19 cellular contexts compared by ENCODE assay signal in the genomic region with DNA sequence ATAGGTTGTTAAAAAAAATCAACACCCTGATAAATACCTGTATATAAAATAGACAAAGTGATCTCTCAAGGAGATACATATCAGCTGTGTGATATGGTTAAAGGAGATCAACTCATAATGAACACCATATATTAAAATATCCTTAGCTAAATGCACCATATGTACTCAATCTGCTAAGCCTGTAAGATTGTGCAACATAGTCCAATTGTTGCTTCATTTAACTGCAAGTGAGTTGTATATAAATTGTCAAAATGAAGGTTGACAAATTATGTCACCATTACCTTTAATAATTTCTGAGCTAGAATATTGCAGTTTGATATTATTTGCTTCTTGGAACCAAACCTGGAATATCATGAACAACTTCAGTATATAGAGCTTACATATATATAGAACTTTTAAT.
A peak's percentile ranks its signal among the peaks of the same experiment; 100 is the strongest.
DNase-seq lines count a peak whose midpoint lies in the region; ATAC-seq and TF ChIP-seq lines count a peak whose summit lies in the region.
"Had no signal": no experiment of that assay in that cellular context is flagged by ENCODE, and none has a peak within 500 bp of the region (broad histone marks: within the 10 kb centered on the region; RNA-seq: fewer than 3 reads in every experiment).

No MANE protein-coding gene starts in this region.

- no peak overlapping the region for H2BK120ac ChIP-seq in IMR-90 (ENCODE audit: low read depth, low read length)

- no peak overlapping the region for H2BK5ac ChIP-seq in IMR-90 (ENCODE audit: low read depth, low read length, poor library complexity, severe bottlenecking)

- CTCF ChIA-PET in IMR-90 (lab: Yijun Ruan, JAX), result no interaction called here

- no peak overlapping the region for H2BK15ac ChIP-seq in IMR-90 (ENCODE audit: low read depth, low read length)

- no peak overlapping the region for H3K27ac ChIP-seq in IMR-90 (ENCODE audit: insufficient read depth, low read length)
- H3K27ac ChIP-seq: SK-N-MC had no signal

- H3K4me2 ChIP-seq in IMR-90 (ENCODE audit: low read depth, low read length), result no peak overlapping the region

- no peak overlapping the region for H3K27ac Mint-ChIP-seq in immature natural killer cell
- H3K27ac Mint-ChIP-seq: CD4-positive, CD25-positive, alpha-beta regulatory T cell had no signal

- no peak overlapping the region for H3K14ac ChIP-seq in IMR-90 (replicated peaks; ENCODE audit: low read depth, low read length)

- no peak for ATAC-seq in IMR-90 (ENCODE audit: low read depth)

- intact Hi-C loops in IMR-90 (cut with micrococcal nuclease), result no loop called here

- no peak overlapping the region for H4K5ac ChIP-seq in IMR-90 (ENCODE audit: low read depth, low read length)

- no peak overlapping the region for H3K9ac ChIP-seq in IMR-90 (ENCODE audit: low read depth, low read length)

- TF ChIP-seq RAD21 in IMR-90 (IDR thresholded peaks at IDR 0.05; ENCODE audit: low read length), result no peak

- H3K79me1 ChIP-seq in IMR-90 (ENCODE audit: low read depth in 1 of 2, low read length in 2 of 2), result no peaks in the 10 kb centered on the region

- no peaks in the 10 kb centered on the region for H3K27me3 ChIP-seq in IMR-90 (ENCODE audit: control insufficient read depth, insufficient read depth, low read length)

- H3K23ac ChIP-seq in IMR-90 (ENCODE audit: low read depth, low read length), result no peak overlapping the region

- H2AK5ac ChIP-seq in IMR-90 (ENCODE audit: low read depth, low read length), result no peak overlapping the region

- no peak overlapping the region for H3K56ac ChIP-seq in IMR-90 (ENCODE audit: extremely low read depth, insufficient read depth, low read length)

- H4K20me1 ChIP-seq in IMR-90 (ENCODE audit: insufficient read depth, low read length), result no peaks in the 10 kb centered on the region

- no peak overlapping the region for H2AFZ ChIP-seq in IMR-90 (replicated peaks; ENCODE audit: low read length, poor library complexity)

- POLR2A ChIA-PET in IMR-90 (lab: Charles Lee; ENCODE audit: unreplicated experiment), result no interaction called here

- H2BK20ac ChIP-seq in IMR-90 (ENCODE audit: low read depth, low read length), result no peak overlapping the region

- H3K4me1 Mint-ChIP-seq in immature natural killer cell, result no peaks in the 10 kb centered on the region
- H3K4me1 Mint-ChIP-seq: CD4-positive, CD25-positive, alpha-beta regulatory T cell had no signal

- in situ Hi-C loops in IMR-90 (cut with MboI; ENCODE audit: low sequenced_read_pairs), result no loop called here

- no peak overlapping the region for H3K4ac ChIP-seq in IMR-90 (ENCODE audit: low read depth, low read length)

- no peak overlapping the region for H4K8ac ChIP-seq in IMR-90 (ENCODE audit: low read depth in 2 of 2, low read length in 2 of 2)

- H2AK9ac ChIP-seq in IMR-90 (replicated peaks; ENCODE audit: low read depth, low read length, poor library complexity), result no peak overlapping the region

- BruUV-seq in IMR-90 (replicated peaks; lab: Mats Ljungman, UMichigan), result no TSS peak

- H3K36me3 ChIP-seq in IMR-90 (ENCODE audit: control insufficient read depth, insufficient read depth, low read length), result no peaks in the 10 kb centered on the region

- H3K4me3 Mint-ChIP-seq in immature natural killer cell, result no peak overlapping the region
- H3K4me3 Mint-ChIP-seq: CD4-positive, CD25-positive, alpha-beta regulatory T cell had no signal

- H3K4me3 ChIP-seq in IMR-90 (ENCODE audit: insufficient read depth, low read depth, low read length) (no peak overlapping the region), cardiac fibroblast (replicated peaks in 1 of 2; ENCODE audit: low read depth in 2 of 2, low read length in 2 of 2) (no peak overlapping the region), fibroblast of the aortic adventitia (ENCODE audit: low read depth, low read length) (no peak overlapping the region)
- H3K4me3 ChIP-seq: SK-N-MC had no signal

- H4K91ac ChIP-seq in IMR-90 (ENCODE audit: insufficient read depth, low read depth, low read length), result no peak overlapping the region

- H3K9me1 ChIP-seq in IMR-90 (ENCODE audit: insufficient read depth, low read length), result no peaks in the 10 kb centered on the region

- no peak overlapping the region for H3K18ac ChIP-seq in IMR-90 (ENCODE audit: low read depth, low read length)

- H3K36me3 Mint-ChIP-seq in immature natural killer cell, result no peaks in the 10 kb centered on the region
- H3K36me3 Mint-ChIP-seq: CD4-positive, CD25-positive, alpha-beta regulatory T cell had no signal

- H3K27me3 Mint-ChIP-seq in immature natural killer cell (ENCODE audit: low read depth in 3 of 3), result no peaks in the 10 kb centered on the region
- H3K27me3 Mint-ChIP-seq: CD4-positive, CD25-positive, alpha-beta regulatory T cell had no signal

- dilution Hi-C loops in IMR-90 (cut with HindIII; ENCODE audit: low sequenced_read_pairs, unreplicated experiment), result no loop called here

- no peaks in the 10 kb centered on the region; the same call in 1 of the 2 replicates for H3K4me1 ChIP-seq in IMR-90 (ENCODE audit: control insufficient read depth, insufficient read depth, low read length)

- H3K9me3 Mint-ChIP-seq in immature natural killer cell, result peaks cover 0 to 14% (median 1%) of the 10 kb centered on the region in 6 donors

- DNase-seq in IMR-90 (peak; percentile 10), OCI-M1 (lab: John Stamatoyannopoulos, UW) (peak; percentile 37), cardiac fibroblast (ENCODE audit: low read depth in 2 of 2) (peak; percentile 19 to 32), fibroblast of the aortic adventitia (ENCODE audit: low read depth) (peak; percentile 17), immature natural killer cell (no peak), HT-29 (ENCODE audit: low spot score) (no peak), cerebellum (ENCODE audit: low spot score) (no peak)
- DNase-seq: CD4-positive, CD25-positive, alpha-beta regulatory T cell; EL; GF-D8; KBM-7; MV-4-11; NCI-H1417; NCI-H1694 treated with DMSO at 0.1 percent for 48 hours; NCI-H446 treated with DMSO at 0.1 percent for 48 hours; NCI-H526 treated with DMSO at 0.1 percent for 48 hours; SHP77; SW 1271 had no signal

- no peak for TF ChIP-seq POLR2A in IMR-90 (IDR thresholded peaks at IDR 0.05; ENCODE audit: low read depth, low read length)

- H3K9me3 ChIP-seq in IMR-90 (ENCODE audit: control insufficient read depth, insufficient read depth, low read length), result no peaks in the 10 kb centered on the region

- TF ChIP-seq CTCF in IMR-90 (conservative IDR thresholded peaks at IDR 0.05; ENCODE audit: low read depth, low read length) (no peak), cardiac fibroblast (IDR thresholded peaks at IDR 0.05; ENCODE audit: low read depth, low read length) (no peak), fibroblast of the aortic adventitia (IDR thresholded peaks at IDR 0.05; ENCODE audit: insufficient read depth, low read length) (no peak)

TF ChIP-seq in IMR-90, 13 proteins besides CTCF, POLR2A, EP300 and RAD21:
- peak; percentile 88 for TF ChIP-seq CEBPB (IDR thresholded peaks at IDR 0.05; ENCODE audit: low read depth, low read length)
- no peak for TF ChIP-seq MAFK (IDR thresholded peaks at IDR 0.05; ENCODE audit: low read depth, low read length)
- no peak for TF ChIP-seq RCOR1 (IDR thresholded peaks at IDR 0.05; ENCODE audit: insufficient replicate concordance, low read length)

Comparison
In these comparisons a context has a peak if more than half of its experiments do, and no peak if none do; other contexts are left out.
1. DNase-seq: peak in IMR-90 (single experiment), OCI-M1 (single experiment), cardiac fibroblast (2 of 2) and fibroblast of the aortic adventitia (single experiment); none in immature natural killer cell (0 of 3), HT-29 (single experiment) and cerebellum (single experiment).